1 cellular context compared by ENCODE assay signal in the genomic region with DNA sequence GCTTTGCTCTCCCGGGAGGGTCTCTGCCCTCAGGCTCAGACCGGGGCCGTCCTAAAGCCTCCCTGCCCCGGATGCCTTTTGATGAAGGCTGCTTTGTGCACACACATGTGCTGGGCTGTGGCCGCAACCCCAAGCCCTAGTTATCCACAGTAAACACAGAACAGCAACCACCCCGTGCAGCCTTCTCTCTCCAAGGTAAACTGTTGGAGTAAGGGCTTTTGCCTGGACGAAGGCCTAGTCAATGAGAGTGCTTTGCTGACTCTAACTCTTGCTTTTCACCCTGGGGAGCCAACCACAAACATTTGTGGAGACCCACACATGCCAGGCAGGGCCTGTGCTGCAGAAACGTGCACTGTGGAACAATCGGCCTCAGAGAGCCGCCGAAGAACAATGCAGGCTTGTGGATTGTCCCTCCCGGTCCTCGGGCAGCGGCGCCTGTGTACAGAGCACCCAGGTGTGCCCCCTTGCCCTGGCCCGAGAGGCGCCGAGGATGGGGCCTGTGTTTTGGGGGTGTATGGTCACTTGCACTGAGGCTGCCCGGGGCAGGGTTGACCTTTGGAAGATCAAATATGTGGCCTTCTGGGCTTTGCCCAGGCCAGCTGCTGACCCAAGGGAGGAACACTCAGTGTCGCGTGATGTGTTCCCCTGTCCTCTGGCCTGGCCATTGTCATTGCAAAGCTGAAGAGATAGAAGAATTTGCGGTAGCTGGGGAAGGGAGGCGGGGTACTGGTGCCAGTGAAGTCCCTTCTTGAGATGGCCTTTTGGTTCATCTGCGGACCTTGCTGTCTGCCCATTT.
TF ChIP-seq lines count a peak whose summit lies in the region.

No MANE protein-coding gene starts in this region.

TF ChIP-seq in HepG2, 621 proteins besides CTCF, POLR2A, EP300 and RAD21 (continued from another document and continues in another):
- TF ChIP-seq E2F2 (CRISPR knock-in tag; IDR thresholded peaks at IDR 0.05; ENCODE audit: borderline replicate concordance) = no peak
- no peak; the same call in 1 of the 2 replicates for TF ChIP-seq CENPT (CRISPR knock-in tag; IDR thresholded peaks at IDR 0.05; ENCODE audit: low read depth)
- peak; percentile 77 for TF ChIP-seq SRSF1 (optimal IDR thresholded peaks at IDR 0.05; ENCODE audit: low read depth, low read length)
- TF ChIP-seq ATAD3A (CRISPR knock-in tag; IDR thresholded peaks at IDR 0.05) = no peak
- no peak for TF ChIP-seq ZNF709 (CRISPR knock-in tag; IDR thresholded peaks at IDR 0.05)
- no peak for TF ChIP-seq ZNF484 (CRISPR knock-in tag; IDR thresholded peaks at IDR 0.05; ENCODE audit: borderline replicate concordance, low read depth)
- peak; percentile 69; the same call in 1 of the 2 replicates for TF ChIP-seq KDM2A (CRISPR knock-in tag; IDR thresholded peaks at IDR 0.05; ENCODE audit: borderline replicate concordance, low read depth)
- TF ChIP-seq HOXA5 (CRISPR knock-in tag; IDR thresholded peaks at IDR 0.05) = no peak; the same call in 1 of the 2 replicates
- TF ChIP-seq BORCS8-MEF2B (CRISPR knock-in tag; IDR thresholded peaks at IDR 0.05) = no peak
- peak; percentile 74; the same call in 1 of the 2 replicates for TF ChIP-seq ARNTL (CRISPR knock-in tag; IDR thresholded peaks at IDR 0.05)
- no peak for TF ChIP-seq ZNF207 (IDR thresholded peaks at IDR 0.05; ENCODE audit: borderline replicate concordance)
- TF ChIP-seq ZNF232 (CRISPR knock-in tag; IDR thresholded peaks at IDR 0.05; ENCODE audit: borderline replicate concordance) = peak; percentile 78; the same call in 1 of the 2 replicates
- TF ChIP-seq KLF12 (CRISPR knock-in tag; IDR thresholded peaks at IDR 0.05; ENCODE audit: borderline replicate concordance) = 0 out of 2 replicates have a peak, but pooled peaks have one; percentile 65
- TF ChIP-seq SIX4 (CRISPR knock-in tag; IDR thresholded peaks at IDR 0.05) = peak; percentile 44; the same call in 1 of the 2 replicates
- TF ChIP-seq EEA1 (CRISPR knock-in tag; IDR thresholded peaks at IDR 0.05; ENCODE audit: borderline replicate concordance) = no peak
- TF ChIP-seq RCOR2 (CRISPR knock-in tag; IDR thresholded peaks at IDR 0.05) = peak; percentile 79; the same call in 1 of the 2 replicates
- no peak for TF ChIP-seq ZBTB3 (CRISPR knock-in tag; IDR thresholded peaks at IDR 0.05; ENCODE audit: borderline replicate concordance, low read depth)
- peak; percentile 28; the same call in 1 of the 2 replicates for TF ChIP-seq ZNF580 (CRISPR knock-in tag; IDR thresholded peaks at IDR 0.05; ENCODE audit: borderline replicate concordance, low read depth)
- no peak for TF ChIP-seq ZBTB21 (CRISPR knock-in tag; IDR thresholded peaks at IDR 0.05)
- TF ChIP-seq KDM3A (CRISPR knock-in tag; IDR thresholded peaks at IDR 0.05; ENCODE audit: low read depth) = peak; percentile 48; the same call in 1 of the 2 replicates
- no peak for TF ChIP-seq RFX1 (IDR thresholded peaks at IDR 0.05)
- no peak for TF ChIP-seq POLR2G (IDR thresholded peaks at IDR 0.05; ENCODE audit: low read depth, low read length)
- TF ChIP-seq ARNT (IDR thresholded peaks at IDR 0.05) = no peak
- TF ChIP-seq CENPBD1 (CRISPR knock-in tag; IDR thresholded peaks at IDR 0.05; ENCODE audit: borderline replicate concordance, low read depth) = no peak
- TF ChIP-seq, protein P1, sequence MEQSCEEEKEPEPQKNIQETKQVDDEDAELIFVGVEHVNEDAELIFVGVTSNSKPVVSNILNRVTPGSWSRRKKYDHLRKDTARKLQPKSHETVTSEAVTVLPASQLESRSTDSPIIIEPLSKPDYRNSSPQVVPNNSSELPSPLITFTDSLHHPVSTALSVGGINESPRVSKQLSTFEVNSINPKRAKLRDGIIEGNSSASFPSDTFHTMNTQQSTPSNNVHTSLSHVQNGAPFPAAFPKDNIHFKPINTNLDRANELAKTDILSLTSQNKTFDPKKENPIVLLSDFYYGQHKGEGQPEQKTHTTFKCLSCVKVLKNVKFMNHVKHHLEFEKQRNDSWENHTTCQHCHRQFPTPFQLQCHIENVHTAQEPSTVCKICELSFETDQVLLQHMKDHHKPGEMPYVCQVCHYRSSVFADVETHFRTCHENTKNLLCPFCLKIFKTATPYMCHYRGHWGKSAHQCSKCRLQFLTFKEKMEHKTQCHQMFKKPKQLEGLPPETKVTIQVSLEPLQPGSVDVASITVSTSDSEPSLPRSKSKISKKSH (CRISPR knock-in tag; IDR thresholded peaks at IDR 0.05; ENCODE audit: borderline replicate concordance) = no peak
- no peak for TF ChIP-seq SMAD1 (CRISPR knock-in tag; IDR thresholded peaks at IDR 0.05; ENCODE audit: borderline replicate concordance, low read depth)
- TF ChIP-seq ZNF7 (CRISPR knock-in tag; IDR thresholded peaks at IDR 0.05) = peak; percentile 73; the same call in 1 of the 2 replicates
- TF ChIP-seq PHF20 (CRISPR knock-in tag; IDR thresholded peaks at IDR 0.05) = no peak
- TF ChIP-seq ZMYM4 (CRISPR knock-in tag; IDR thresholded peaks at IDR 0.05) = peak; percentile 55
- TF ChIP-seq SIN3A (IDR thresholded peaks at IDR 0.05; ENCODE audit: borderline replicate concordance, low read depth, low read length) = no peak
- peak; percentile 60; the same call in 1 of the 2 replicates for TF ChIP-seq SP140L (CRISPR knock-in tag; IDR thresholded peaks at IDR 0.05; ENCODE audit: borderline replicate concordance)
- TF ChIP-seq YY1 (IDR thresholded peaks at IDR 0.05; ENCODE audit: insufficient read depth, insufficient replicate concordance, low read depth, low read length) = peak; percentile 10
- no peak for TF ChIP-seq HMGA1 (CRISPR knock-in tag; conservative IDR thresholded peaks at IDR 0.05)
- no peak for TF ChIP-seq ATF1 (CRISPR knock-in tag; IDR thresholded peaks at IDR 0.05)
- TF ChIP-seq RXRB (CRISPR knock-in tag; IDR thresholded peaks at IDR 0.05; ENCODE audit: borderline replicate concordance) = peak; percentile 16; the same call in 1 of the 2 replicates
- TF ChIP-seq MXD1 (CRISPR knock-in tag; IDR thresholded peaks at IDR 0.05) = no peak; the same call in 1 of the 2 replicates
- no peak for TF ChIP-seq SRF (IDR thresholded peaks at IDR 0.05; ENCODE audit: low read depth, low read length)
- TF ChIP-seq ARNT2 (CRISPR knock-in tag; IDR thresholded peaks at IDR 0.05; ENCODE audit: low read depth) = no peak
- peak; percentile 85 for TF ChIP-seq ZFP91 (CRISPR knock-in tag; IDR thresholded peaks at IDR 0.05; ENCODE audit: borderline replicate concordance)
- peak; percentile 46; the same call in 1 of the 2 replicates for TF ChIP-seq CREB3 (CRISPR knock-in tag; IDR thresholded peaks at IDR 0.05)
- TF ChIP-seq GMEB2 (CRISPR knock-in tag; IDR thresholded peaks at IDR 0.05; ENCODE audit: low read depth) = no peak
- no peak for TF ChIP-seq NCOA1 (CRISPR knock-in tag; IDR thresholded peaks at IDR 0.05)
- TF ChIP-seq GMEB1 (CRISPR knock-in tag; IDR thresholded peaks at IDR 0.05; ENCODE audit: borderline replicate concordance) = no peak
- no peak for TF ChIP-seq GTF2F1 (IDR thresholded peaks at IDR 0.05; ENCODE audit: low read length)
- no peak for TF ChIP-seq ZNF530 (CRISPR knock-in tag; IDR thresholded peaks at IDR 0.05; ENCODE audit: low read depth)
- TF ChIP-seq AGO1 (IDR thresholded peaks at IDR 0.05; ENCODE audit: low read depth, low read length, poor library complexity, severe bottlenecking) = no peak
- TF ChIP-seq ZNF180 (CRISPR knock-in tag; IDR thresholded peaks at IDR 0.05; ENCODE audit: borderline replicate concordance, low read depth) = no peak
- TF ChIP-seq ZNF891 (CRISPR knock-in tag; IDR thresholded peaks at IDR 0.05) = 0 out of 2 replicates have a peak, but pooled peaks have one; percentile 18
- TF ChIP-seq ZNF788 (CRISPR knock-in tag; IDR thresholded peaks at IDR 0.05; ENCODE audit: borderline replicate concordance) = peak; percentile 92
- TF ChIP-seq, protein P2, sequence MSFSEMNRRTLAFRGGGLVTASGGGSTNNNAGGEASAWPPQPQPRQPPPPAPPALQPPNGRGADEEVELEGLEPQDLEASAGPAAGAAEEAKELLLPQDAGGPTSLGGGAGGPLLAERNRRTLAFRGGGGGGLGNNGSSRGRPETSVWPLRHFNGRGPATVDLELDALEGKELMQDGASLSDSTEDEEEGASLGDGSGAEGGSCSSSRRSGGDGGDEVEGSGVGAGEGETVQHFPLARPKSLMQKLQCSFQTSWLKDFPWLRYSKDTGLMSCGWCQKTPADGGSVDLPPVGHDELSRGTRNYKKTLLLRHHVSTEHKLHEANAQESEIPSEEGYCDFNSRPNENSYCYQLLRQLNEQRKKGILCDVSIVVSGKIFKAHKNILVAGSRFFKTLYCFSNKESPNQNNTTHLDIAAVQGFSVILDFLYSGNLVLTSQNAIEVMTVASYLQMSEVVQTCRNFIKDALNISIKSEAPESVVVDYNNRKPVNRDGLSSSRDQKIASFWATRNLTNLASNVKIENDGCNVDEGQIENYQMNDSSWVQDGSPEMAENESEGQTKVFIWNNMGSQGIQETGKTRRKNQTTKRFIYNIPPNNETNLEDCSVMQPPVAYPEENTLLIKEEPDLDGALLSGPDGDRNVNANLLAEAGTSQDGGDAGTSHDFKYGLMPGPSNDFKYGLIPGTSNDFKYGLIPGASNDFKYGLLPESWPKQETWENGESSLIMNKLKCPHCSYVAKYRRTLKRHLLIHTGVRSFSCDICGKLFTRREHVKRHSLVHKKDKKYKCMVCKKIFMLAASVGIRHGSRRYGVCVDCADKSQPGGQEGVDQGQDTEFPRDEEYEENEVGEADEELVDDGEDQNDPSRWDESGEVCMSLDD (CRISPR knock-in tag; IDR thresholded peaks at IDR 0.05; ENCODE audit: borderline replicate concordance) = peak; percentile 99
